In the genomic region with DNA sequence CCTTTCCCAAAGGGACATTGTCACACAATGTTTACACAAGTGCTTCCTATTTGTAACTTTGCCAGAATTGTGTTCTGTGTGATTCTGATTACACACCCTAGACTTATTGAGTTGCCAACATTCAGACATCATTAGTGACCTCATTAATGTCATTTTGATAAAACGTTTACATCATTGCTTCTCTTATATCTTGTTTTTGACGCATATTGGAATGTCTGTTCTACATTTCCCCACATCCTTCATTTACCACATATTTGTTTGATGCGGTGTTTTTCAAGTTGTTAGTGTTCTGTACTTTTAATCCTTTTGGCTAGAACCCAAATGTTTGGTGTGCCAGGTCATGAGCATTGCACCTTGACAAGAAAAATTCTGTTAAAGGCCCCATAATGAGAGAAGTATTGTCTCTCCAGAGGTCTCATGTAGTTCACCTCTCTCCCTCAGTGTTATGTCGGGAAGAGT, we compare ENCODE assay signal across 12 cellular contexts.
DNase-seq lines count a peak whose midpoint lies in the region; ATAC-seq lines count a peak whose summit lies in the region.
"Had no signal": no experiment of that assay in that cellular context is flagged by ENCODE, and none has a peak within 500 bp of the region (broad histone marks: within the 10 kb centered on the region; RNA-seq: fewer than 3 reads in every experiment).

No MANE protein-coding gene starts in this region.

- DNase-seq in COR-L47 (lab: John Stamatoyannopoulos, UW), result peak; percentile 16
- peak; percentile 38 for DNase-seq in NCI-H1092 treated with DMSO at 0.1 percent for 48 hours (lab: John Stamatoyannopoulos, UW)
- DNase-seq in effector memory CD8-positive, alpha-beta T cell, result no peak
- DNase-seq in medulla oblongata (ENCODE audit: extremely low spot score), result peak; percentile 21
- no peak for DNase-seq in DMS79 treated with DMSO at 0.1 percent for 48 hours (lab: John Stamatoyannopoulos, UW)
- DNase-seq in NCI-H2171 treated with DMSO at 0.1 percent for 48 hours (lab: John Stamatoyannopoulos, UW), result no peak
- DNase-seq in NOMO-1 (lab: John Stamatoyannopoulos, UW; ENCODE audit: unreplicated experiment in 2 of 2), result no peak
- DNase-seq in HuH-7.5 (ENCODE audit: low spot score), result no peak
- DNase-seq: MM.1S; stimulated activated CD4-positive, alpha-beta T cell treated with anti-CD3 and anti-CD28 coated beads, Interleukin-4, amount 100 ng/mL, for 1 hour had no signal

- no peak overlapping the region for H3K27ac Mint-ChIP-seq in effector memory CD8-positive, alpha-beta T cell
- H3K27ac Mint-ChIP-seq: T-helper 2 cell treated with Interferon-gamma antibody and Interleukin-4, amounts not matched to agents 5 μg/mL and 100 μg/mL, for 36 hours had no signal

- ATAC-seq in effector memory CD8-positive, alpha-beta T cell (replicated peaks), result peak; percentile 33
- ATAC-seq: esophagus mucosa had no signal

- H3K4me1 Mint-ChIP-seq in effector memory CD8-positive, alpha-beta T cell (ENCODE audit: low read depth in 2 of 2), result peaks cover 0 to 4% of the 10 kb centered on the region in 2 donors

- peaks cover 0 to 26% of the 10 kb centered on the region in 2 donors for H3K27me3 Mint-ChIP-seq in effector memory CD8-positive, alpha-beta T cell

- no peaks in the 10 kb centered on the region for H3K36me3 Mint-ChIP-seq in effector memory CD8-positive, alpha-beta T cell (ENCODE audit: insufficient read depth)

- H3K4me3 Mint-ChIP-seq in effector memory CD8-positive, alpha-beta T cell, result no peak overlapping the region
- H3K4me3 Mint-ChIP-seq: T-helper 2 cell treated with Interferon-gamma antibody and Interleukin-4, amounts not matched to agents 5 μg/mL and 100 μg/mL, for 36 hours had no signal

- no peaks in the 10 kb centered on the region for H3K9me3 Mint-ChIP-seq in effector memory CD8-positive, alpha-beta T cell
- H3K9me3 Mint-ChIP-seq: T-helper 2 cell treated with Interferon-gamma antibody and Interleukin-4, amounts not matched to agents 5 μg/mL and 100 μg/mL, for 36 hours had no signal

Comparison
In these comparisons a context has a peak if more than half of its experiments do, and no peak if none do; other contexts are left out.
1. DNase-seq: peak in COR-L47 (single experiment), NCI-H1092 treated with DMSO at 0.1 percent for 48 hours (single experiment) and medulla oblongata (single experiment); none in effector memory CD8-positive, alpha-beta T cell (0 of 3), DMS79 treated with DMSO at 0.1 percent for 48 hours (single experiment), NCI-H2171 treated with DMSO at 0.1 percent for 48 hours (single experiment), NOMO-1 (0 of 2) and HuH-7.5 (single experiment).